In genomic region chr15:63082366-63082765, GRCh38 we compare ENCODE assay signal across 1 cellular context.
TF ChIP-seq lines count a peak whose summit lies in the region.

No MANE protein-coding gene starts in this region.

TF ChIP-seq in H1, 55 proteins besides CTCF, POLR2A, EP300 and RAD21:
- TF ChIP-seq JUND (IDR thresholded peaks at IDR 0.05; ENCODE audit: low read length) (no peak), FOSL1 (IDR thresholded peaks at IDR 0.05; ENCODE audit: insufficient read depth, low read depth, low read length) (no peak), E2F6 (IDR thresholded peaks at IDR 0.05) (no peak), CBX5 (IDR thresholded peaks at IDR 0.05; ENCODE audit: low read depth, low read length) (no peak), HDAC6 (IDR thresholded peaks at IDR 0.05; ENCODE audit: low read depth, low read length) (no peak), SIX5 (IDR thresholded peaks at IDR 0.05; ENCODE audit: low read depth, low read length) (no peak), ATF3 (IDR thresholded peaks at IDR 0.05; ENCODE audit: insufficient read depth, low read depth, low read length) (no peak), SP1 (IDR thresholded peaks at IDR 0.05; ENCODE audit: low read depth, low read length) (no peak), TBP (IDR thresholded peaks at IDR 0.05; ENCODE audit: low read depth, low read length) (no peak), USF2 (IDR thresholded peaks at IDR 0.05; ENCODE audit: low read length) (no peak), CEBPB (IDR thresholded peaks at IDR 0.05; ENCODE audit: low read depth, low read length) (no peak), NANOG (IDR thresholded peaks at IDR 0.05; ENCODE audit: insufficient read depth, low read depth, low read length, poor library complexity, severe bottlenecking) (no peak), SAP30 (IDR thresholded peaks at IDR 0.05; ENCODE audit: insufficient read depth, insufficient replicate concordance, low read length) (no peak), EGR1 (IDR thresholded peaks at IDR 0.05; ENCODE audit: borderline replicate concordance, low read depth, low read length) (no peak), KDM5A (IDR thresholded peaks at IDR 0.05; ENCODE audit: low read length) (no peak), POU5F1 (IDR thresholded peaks at IDR 0.05; ENCODE audit: low read depth, low read length) (no peak), RNF2 (IDR thresholded peaks at IDR 0.05; ENCODE audit: borderline replicate concordance, low read depth, low read length, missing control alignments, poor library complexity, severe bottlenecking) (no peak), ASH2L (IDR thresholded peaks at IDR 0.05; ENCODE audit: low read length) (no peak), BCL11A (IDR thresholded peaks at IDR 0.05; ENCODE audit: low read depth in 2 of 2, low read length in 2 of 2) (no peak)
